ENCODE assay signal across 9 cellular contexts in genomic region chr6:125597411-125598253, GRCh38.
DNase-seq lines count a peak whose midpoint lies in the region; FAIRE-seq and TF ChIP-seq lines count a peak whose summit lies in the region.
"Had no signal": no experiment of that assay in that cellular context is flagged by ENCODE, and none has a peak within 500 bp of the region (broad histone marks: within the 10 kb centered on the region; RNA-seq: fewer than 3 reads in every experiment).

No MANE protein-coding gene starts in this region.

- intact Hi-C loops in kidney (cut with DNase I) (no loop called here), lower leg skin (cut with DNase I; ENCODE audit: low total_unique reads) (no loop called here)

- H3K27ac ChIP-seq in kidney (ENCODE audit: low read depth in 2 of 2, low read length in 2 of 2), result peak overlapping the region; percentile 47 to 55
- no peak overlapping the region for H3K27ac ChIP-seq in brain microvascular endothelial cell
- H3K27ac ChIP-seq: WERI-Rb-1 had no signal

- H3K27me3 ChIP-seq in brain microvascular endothelial cell (replicated peaks), result no peaks in the 10 kb centered on the region

- H3K9me3 ChIP-seq in kidney (ENCODE audit: control insufficient read depth in 1 of 2, low read length in 2 of 2), result no peaks in the 10 kb centered on the region

- H3K4me3 ChIP-seq in kidney (ENCODE audit: low read length in 2 of 2) (no peak overlapping the region), lower leg skin (ENCODE audit: low read depth, poor library complexity, severe bottlenecking) (no peak overlapping the region), brain microvascular endothelial cell (ENCODE audit: low read depth, low read length) (no peak overlapping the region)

- DNase-seq in DMS 273 treated with DMSO at 0.1 percent for 48 hours (lab: John Stamatoyannopoulos, UW), result peak; percentile 55
- DNase-seq in H4 (ENCODE audit: low spot score), result peak; percentile 15
- peak; percentile 78 to 98 for DNase-seq in NCI-H524 (lab: John Stamatoyannopoulos, UW)
- DNase-seq in kidney, result peak; percentile 89
- DNase-seq in lower leg skin (ENCODE audit: low spot score in 2 of 2), result no peak
- no peak for DNase-seq in mucosa of gallbladder (ENCODE audit: low spot score)
- DNase-seq in glomerular visceral epithelial cell (ENCODE audit: extremely low spot score), result no peak
- no peak for DNase-seq in brain microvascular endothelial cell
- DNase-seq: WERI-Rb-1 had no signal

- peak overlapping the region in 1 of 2 donors; percentile 16 for H3K9ac ChIP-seq in kidney (ENCODE audit: low read length in 2 of 2)

- WGBS in lower leg skin, 2 donors, result 41 to 42% methylated on average over 7 of the region's 7 CpGs

- in situ Hi-C loops in brain microvascular endothelial cell (cut with HindIII; ENCODE audit: low pct_ligation_motif_present, low sequenced_read_pairs), result no loop called here

- H3K4me1 ChIP-seq in kidney (ENCODE audit: control insufficient read depth in 1 of 2, insufficient read depth in 1 of 2, low read depth in 1 of 2, low read length in 2 of 2), result peaks cover 0 to 3% of the 10 kb centered on the region in 2 donors

- H3K36me3 ChIP-seq in kidney (ENCODE audit: control insufficient read depth in 1 of 2, insufficient read depth in 2 of 2, low read length in 2 of 2), result no peaks in the 10 kb centered on the region
- no peaks in the 10 kb centered on the region for H3K36me3 ChIP-seq in brain microvascular endothelial cell (replicated peaks)
- H3K36me3 ChIP-seq: WERI-Rb-1 had no signal

- TF ChIP-seq CTCF in kidney (IDR thresholded peaks at IDR 0.05; ENCODE audit: borderline replicate concordance, extremely low read depth, insufficient read depth), result no peak
- TF ChIP-seq CTCF in lower leg skin (IDR thresholded peaks at IDR 0.05), result no peak
- no peak for TF ChIP-seq CTCF in brain microvascular endothelial cell (IDR thresholded peaks at IDR 0.05; ENCODE audit: low read depth, low read length, missing control alignments)

- TF ChIP-seq POLR2A in lower leg skin (IDR thresholded peaks at IDR 0.05), result no peak

- FAIRE-seq in kidney (lab: Jason Lieb, UNC), result no peak

Comparison
In these comparisons a context has a peak if more than half of its experiments do, and no peak if none do; other contexts are left out.
1. DNase-seq: peak in DMS 273 treated with DMSO at 0.1 percent for 48 hours (single experiment), H4 (single experiment), NCI-H524 (2 of 2) and kidney (single experiment); none in lower leg skin (0 of 2), mucosa of gallbladder (single experiment), glomerular visceral epithelial cell (single experiment) and brain microvascular endothelial cell (single experiment).